ENCODE assay signal across 8 cellular contexts in genomic region chr18:13726228-13726971, GRCh38. TPM values are rescaled to one million over a fixed set of nuclear protein-coding genes. Genes with fewer than 3 reads are reported as not detected.
A peak's percentile ranks its signal among the peaks of the same experiment; 100 is the strongest.
DNase-seq lines count a peak whose midpoint lies in the region; ATAC-seq, FAIRE-seq and TF ChIP-seq lines count a peak whose summit lies in the region.

Gene FAM210A (minus strand): TSS chr18:13726558. CDS start chr18:13682077, 44,481 bp downstream.
Gene RNMT (plus strand): TSS chr18:13726673. CDS start chr18:13731518, 4,845 bp downstream.

- peak; percentile 97 for FAIRE-seq in GM19239 (lab: Jason Lieb, UNC)

- intact Hi-C loops in colonic mucosa (cut with DNase I), result no loop called here

- H3K27ac ChIP-seq in colonic mucosa, result peak within 1 kb of the TSS; percentile 92

- H3K9ac ChIP-seq in colonic mucosa (ENCODE audit: low read depth in 2 of 2, low read length in 2 of 2), result peak within 1 kb of the TSS; percentile 75 to 94

- H3K27me3 ChIP-seq in BE2C (no peaks in the 10 kb centered on the region), colonic mucosa (no peaks in the 10 kb centered on the region)

- no peaks in the 10 kb centered on the region for H3K36me3 ChIP-seq in BE2C
- H3K36me3 ChIP-seq in colonic mucosa, result no peaks in the 10 kb centered on the region

- no peaks in the 10 kb centered on the region for H3K4me1 ChIP-seq in BE2C
- H3K4me1 ChIP-seq in colonic mucosa, result no peaks in the 10 kb centered on the region

- peak; percentile 89 for ATAC-seq in HG03457 (IDR thresholded peaks at IDR 0.05; ENCODE audit: unreplicated experiment)

- peak within 1 kb of the TSS; percentile 79 for H3K4me3 ChIP-seq in BE2C (ENCODE audit: low read depth, low read length)
- H3K4me3 ChIP-seq in colonic mucosa, result peak within 1 kb of the TSS; percentile 99

- TF ChIP-seq CTCF in BE2C (IDR thresholded peaks at IDR 0.05; ENCODE audit: low read depth, low read length) (no peak), colonic mucosa (IDR thresholded peaks at IDR 0.05) (no peak)

- DNase-seq in BE2C, result peak; percentile 90
- peak; percentile 77 for DNase-seq in GM19239 (ENCODE audit: insufficient read length, low spot score)
- peak; percentile 70 for DNase-seq in NCI-H524 treated with DMSO at 0.1 percent for 48 hours (lab: John Stamatoyannopoulos, UW)
- DNase-seq in activated CD4-positive, alpha-beta T cell treated with anti-CD3 and anti-CD28 coated beads for 48 hours, result peak; percentile 96
- peak; percentile 98 for DNase-seq in colonic mucosa
- peak; percentile 96 for DNase-seq in kidney tubule cell (ENCODE audit: low spot score)
- DNase-seq in stimulated activated CD4-positive, alpha-beta T cell treated with anti-CD3 and anti-CD28 coated beads, Interleukin-1b, Interleukin-23, amount 100 ng/mL, for 24 hours (ENCODE audit: low read depth in 4 of 4, low spot score in 1 of 4), result peak; percentile 78 to 91 (median 90)

- H3K9me3 ChIP-seq in BE2C (no peaks in the 10 kb centered on the region), colonic mucosa (no peaks in the 10 kb centered on the region)

RNA-seq across cellular contexts. Expression of gene FAM210A, which starts in this region (rescaled TPM):
- 6.0 TPM for polyA plus RNA-seq in BE2C (2012; ENCODE audit: insufficient read depth, insufficient read length, low read depth)
- total RNA-seq in colonic mucosa, result 10 to 100 TPM; 18.6 to 31.0 TPM

RNA-seq across cellular contexts. Expression of gene RNMT, which starts in this region (rescaled TPM):
- 20.2 TPM for polyA plus RNA-seq in BE2C (2012; ENCODE audit: insufficient read depth, insufficient read length, low read depth)
- total RNA-seq in colonic mucosa, result 10 to 100 TPM; 17.0 to 43.4 TPM

Comparison
In these comparisons a context has a peak if more than half of its experiments do, and no peak if none do; other contexts are left out.
1. Peak in every context shown above with its lines: DNase-seq, ATAC-seq, H3K4me3 ChIP-seq and H3K27ac ChIP-seq.